8 cellular contexts compared by ENCODE assay signal in the genomic region with DNA sequence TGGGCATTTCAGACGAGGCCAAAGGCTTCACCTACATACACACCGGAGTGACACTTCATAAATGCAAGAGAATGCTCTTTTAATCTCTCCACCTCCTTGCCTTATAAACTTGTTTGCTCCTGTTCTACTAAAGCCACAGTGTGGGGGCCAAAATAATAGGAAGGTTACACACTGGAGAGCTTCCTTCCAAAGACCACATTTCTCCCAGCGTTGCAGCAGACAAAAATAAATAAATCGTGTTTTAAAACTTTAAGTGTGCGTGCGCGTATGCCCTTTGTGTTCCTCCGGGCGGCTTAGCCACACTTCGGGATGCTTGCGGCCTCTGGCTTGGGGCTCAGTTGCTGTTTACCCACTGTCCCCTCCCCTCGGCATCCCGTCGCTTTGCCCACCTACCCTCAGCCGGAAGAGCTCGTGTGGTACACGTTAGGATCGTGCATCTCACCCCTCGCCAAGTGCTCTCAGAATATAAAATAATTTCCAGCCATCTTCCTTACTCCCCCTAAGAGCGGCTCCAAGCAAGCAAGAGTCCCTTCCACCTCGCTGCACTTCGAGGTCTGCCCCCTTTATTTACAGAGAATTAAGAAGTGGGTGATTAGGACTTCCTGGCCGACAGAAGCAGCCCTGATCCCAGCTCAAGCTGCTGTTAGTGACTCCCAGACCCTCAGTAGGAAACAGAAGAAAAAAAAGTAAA. TPM values are rescaled to one million over a fixed set of nuclear protein-coding genes. Genes with fewer than 3 reads are reported as not detected.
DNase-seq lines count a peak whose midpoint lies in the region; ATAC-seq and TF ChIP-seq lines count a peak whose summit lies in the region.

No MANE protein-coding gene starts in this region.

- in situ Hi-C loops in IMR-90 (cut with MboI; ENCODE audit: low sequenced_read_pairs): no loop called here

- H3K27me3 ChIP-seq in IMR-90 (ENCODE audit: control insufficient read depth, insufficient read depth, low read length): no peaks in the 10 kb centered on the region
- peaks cover 0 to 4% of the 10 kb centered on the region in 2 donors for H3K27me3 ChIP-seq in duodenal mucosa (ENCODE audit: control insufficient read depth in 1 of 2, insufficient read depth in 2 of 2, low read length in 2 of 2)
- H3K27me3 ChIP-seq in naive thymus-derived CD4-positive, alpha-beta T cell (ENCODE audit: control insufficient read depth in 2 of 2, insufficient read depth in 2 of 2, low read length in 2 of 2): peaks cover 0 to 20% of the 10 kb centered on the region in 2 donors

- H3K27me3 Mint-ChIP-seq in naive thymus-derived CD4-positive, alpha-beta T cell: peaks cover 78 to 91% (median 87%) of the 10 kb centered on the region in 5 donors

- BruUV-seq in IMR-90 (replicated peaks; lab: Mats Ljungman, UMichigan): no TSS peak

- no peak overlapping the region for H2BK15ac ChIP-seq in IMR-90 (ENCODE audit: low read depth, low read length)

- peak overlapping the region; percentile 3 for H3K14ac ChIP-seq in IMR-90 (replicated peaks; ENCODE audit: low read depth, low read length)

- H3K9me3 Mint-ChIP-seq in naive thymus-derived CD4-positive, alpha-beta T cell: peaks cover 0 to 17% (median 5%) of the 10 kb centered on the region in 11 donors

- 74% methylated on average over 13 of the region's 23 CpGs; no CpG with 5 or more reads in 1 of the 2 experiments for WGBS in IMR-90 (ENCODE audit: extremely low coverage in 2 of 2, insufficient read length in 1 of 2), 2 experiments

- H2AFZ ChIP-seq in IMR-90 (replicated peaks; ENCODE audit: low read length, poor library complexity): peak overlapping the region; percentile 61

- H3K23ac ChIP-seq in IMR-90 (ENCODE audit: low read depth, low read length): peak overlapping the region; percentile 75; the same call in 1 of the 2 replicates

- DNase-seq in AG08396 (ENCODE audit: low spot score): peak; percentile 38
- peak; percentile 26 for DNase-seq in IMR-90
- DNase-seq in naive thymus-derived CD4-positive, alpha-beta T cell: no peak
- DNase-seq in omental fat pad (ENCODE audit: low spot score): no peak
- no peak for DNase-seq in NCI-H1436 (lab: John Stamatoyannopoulos, UW)
- DNase-seq in NCI-H510A (lab: John Stamatoyannopoulos, UW): no peak

- intact Hi-C loops in IMR-90 (cut with micrococcal nuclease): loop anchor here (10.0 kb wide), 1 partner anchor 1552 kb away; a partner anchor contains a TSS
- intact Hi-C loops in naive thymus-derived CD4-positive, alpha-beta T cell (cut with micrococcal nuclease): no loop called here

- H3K9me3 ChIP-seq in IMR-90 (ENCODE audit: control insufficient read depth, insufficient read depth, low read length) (no peaks in the 10 kb centered on the region), duodenal mucosa (ENCODE audit: control insufficient read depth in 1 of 2, low read length in 2 of 2) (no peaks in the 10 kb centered on the region)
- H3K9me3 ChIP-seq in naive thymus-derived CD4-positive, alpha-beta T cell (ENCODE audit: control insufficient read depth in 2 of 3, low read length in 3 of 3): no peaks in the 10 kb centered on the region

- ATAC-seq in IMR-90 (ENCODE audit: low read depth) (no peak), omental fat pad (ENCODE audit: low FRiP score) (no peak), HG02981 (IDR thresholded peaks at IDR 0.05; ENCODE audit: unreplicated experiment) (no peak)
- no peak for ATAC-seq in naive thymus-derived CD4-positive, alpha-beta T cell

- H4K5ac ChIP-seq in IMR-90 (ENCODE audit: low read depth, low read length): peak overlapping the region; percentile 6; the same call in 1 of the 2 replicates

- peaks cover 13% of the 10 kb centered on the region; the same call in 1 of the 2 replicates for H4K20me1 ChIP-seq in IMR-90 (ENCODE audit: insufficient read depth, low read length)

- TF ChIP-seq POLR2A in IMR-90 (IDR thresholded peaks at IDR 0.05; ENCODE audit: low read depth, low read length): no peak

- peak overlapping the region; percentile 92 for H3K4me2 ChIP-seq in IMR-90 (ENCODE audit: low read depth, low read length)

- H2BK120ac ChIP-seq in IMR-90 (ENCODE audit: low read depth, low read length): peak overlapping the region; percentile 2; the same call in 1 of the 2 replicates

- peak overlapping the region in 9 of 10 donors; percentile 60 to 96 (median 78) for H3K4me3 Mint-ChIP-seq in naive thymus-derived CD4-positive, alpha-beta T cell

- H3K9ac ChIP-seq in IMR-90 (ENCODE audit: low read depth, low read length): peak overlapping the region; percentile 99
- H3K9ac ChIP-seq in duodenal mucosa (ENCODE audit: low read depth in 1 of 2, low read length in 2 of 2): peak overlapping the region; percentile 74 to 77

- no peak overlapping the region for H2AK9ac ChIP-seq in IMR-90 (replicated peaks; ENCODE audit: low read depth, low read length, poor library complexity)

- H3K36me3 ChIP-seq in IMR-90 (ENCODE audit: control insufficient read depth, insufficient read depth, low read length) (peaks cover 23% of the 10 kb centered on the region), duodenal mucosa (ENCODE audit: control insufficient read depth in 1 of 2, insufficient read depth in 2 of 2, low read length in 2 of 2) (peaks cover 0 to 16% of the 10 kb centered on the region in 2 donors)
- no peaks in the 10 kb centered on the region for H3K36me3 ChIP-seq in naive thymus-derived CD4-positive, alpha-beta T cell (ENCODE audit: control insufficient read depth in 2 of 3, insufficient read depth in 3 of 3, low read length in 3 of 3)

- CTCF ChIA-PET in IMR-90 (lab: Yijun Ruan, JAX): interaction anchor here (0.6 kb wide), 1 partner anchor 31 kb away, joined by 3 read pairs; no protein-coding TSS in a partner anchor
- CTCF ChIA-PET in naive thymus-derived CD4-positive, alpha-beta T cell (lab: Charles Lee): no interaction called here

- H4K91ac ChIP-seq in IMR-90 (ENCODE audit: insufficient read depth, low read depth, low read length): no peak overlapping the region

- peaks cover 19 to 53% of the 10 kb centered on the region in 2 experiments for H3K79me1 ChIP-seq in IMR-90 (ENCODE audit: low read depth in 1 of 2, low read length in 2 of 2)

- H2AK5ac ChIP-seq in IMR-90 (ENCODE audit: low read depth, low read length): peak overlapping the region; percentile 65; the same call in 1 of the 2 replicates

- H2BK20ac ChIP-seq in IMR-90 (ENCODE audit: low read depth, low read length): no peak overlapping the region

- H3K27ac Mint-ChIP-seq in naive thymus-derived CD4-positive, alpha-beta T cell: peak overlapping the region in 1 of 9 donors; percentile 62

- peaks cover 9% of the 10 kb centered on the region for H3K4me1 ChIP-seq in IMR-90 (ENCODE audit: control insufficient read depth, insufficient read depth, low read length)
- peaks cover 0 to 10% of the 10 kb centered on the region in 2 donors for H3K4me1 ChIP-seq in duodenal mucosa (ENCODE audit: control insufficient read depth in 1 of 2, insufficient read depth in 2 of 2, low read length in 2 of 2)
- peaks cover 5 to 27% of the 10 kb centered on the region in 2 donors for H3K4me1 ChIP-seq in naive thymus-derived CD4-positive, alpha-beta T cell (ENCODE audit: control insufficient read depth in 2 of 2, insufficient read depth in 2 of 2, low read length in 2 of 2)

- 0 out of 2 replicates have a peak overlapping the region, but pooled peaks have one; percentile 18 for H3K18ac ChIP-seq in IMR-90 (ENCODE audit: low read depth, low read length)

- peaks cover 0 to 10% (median 5%) of the 10 kb centered on the region in 5 donors for H3K36me3 Mint-ChIP-seq in naive thymus-derived CD4-positive, alpha-beta T cell

- no peak for TF ChIP-seq RAD21 in IMR-90 (IDR thresholded peaks at IDR 0.05; ENCODE audit: low read length)

- H3K4me3 ChIP-seq in IMR-90 (ENCODE audit: insufficient read depth, low read depth, low read length) (peak overlapping the region; percentile 94), duodenal mucosa (ENCODE audit: low read depth in 1 of 2, low read length in 2 of 2) (peak overlapping the region; percentile 87 to 90)
- H3K4me3 ChIP-seq in naive thymus-derived CD4-positive, alpha-beta T cell (ENCODE audit: low read length): no peak overlapping the region

- H3K27ac ChIP-seq in IMR-90 (ENCODE audit: insufficient read depth, low read length): peak overlapping the region; percentile 77
- H3K27ac ChIP-seq in duodenal mucosa (ENCODE audit: low read depth, low read length): peak overlapping the region; percentile 68
- no peak overlapping the region for H3K27ac ChIP-seq in naive thymus-derived CD4-positive, alpha-beta T cell (ENCODE audit: low read depth, low read length)

- H4K8ac ChIP-seq in IMR-90 (ENCODE audit: low read depth in 2 of 2, low read length in 2 of 2): peak overlapping the region in 1 of 2 experiments; percentile 47; a peak in 3 of 4 replicates

- no peak overlapping the region for H2BK5ac ChIP-seq in IMR-90 (ENCODE audit: low read depth, low read length, poor library complexity, severe bottlenecking)

- peak overlapping the region; percentile 30; the same call in 1 of the 2 replicates for H3K4ac ChIP-seq in IMR-90 (ENCODE audit: low read depth, low read length)

- peak overlapping the region; percentile 43; the same call in 1 of the 2 replicates for H3K56ac ChIP-seq in IMR-90 (ENCODE audit: extremely low read depth, insufficient read depth, low read length)

- POLR2A ChIA-PET in IMR-90 (lab: Charles Lee; ENCODE audit: unreplicated experiment): interaction anchor here (0.5 kb wide), 1 partner anchor 819 kb away, joined by 3 read pairs; no protein-coding TSS in a partner anchor
- POLR2A ChIA-PET in naive thymus-derived CD4-positive, alpha-beta T cell (lab: Charles Lee): no interaction called here

- TF ChIP-seq CTCF in IMR-90 (conservative IDR thresholded peaks at IDR 0.05; ENCODE audit: low read depth, low read length) (no peak), omental fat pad (IDR thresholded peaks at IDR 0.05) (no peak)

- dilution Hi-C loops in IMR-90 (cut with HindIII; ENCODE audit: low sequenced_read_pairs, unreplicated experiment): no loop called here

- peaks cover 27 to 66% (median 50%) of the 10 kb centered on the region in 7 donors for H3K4me1 Mint-ChIP-seq in naive thymus-derived CD4-positive, alpha-beta T cell

- no peaks in the 10 kb centered on the region for H3K9me1 ChIP-seq in IMR-90 (ENCODE audit: insufficient read depth, low read length)

TF ChIP-seq in IMR-90, 13 proteins besides CTCF, POLR2A, EP300 and RAD21 (continues in another document):
- TF ChIP-seq CEBPB (IDR thresholded peaks at IDR 0.05; ENCODE audit: low read depth, low read length): no peak
- no peak for TF ChIP-seq CHD1 (IDR thresholded peaks at IDR 0.05; ENCODE audit: low read depth, low read length)
- no peak for TF ChIP-seq RCOR1 (IDR thresholded peaks at IDR 0.05; ENCODE audit: insufficient replicate concordance, low read length)
- no peak for TF ChIP-seq MAZ (IDR thresholded peaks at IDR 0.05; ENCODE audit: borderline replicate concordance, low read depth, low read length)
- no peak for TF ChIP-seq NFE2L2 (IDR thresholded peaks at IDR 0.05; ENCODE audit: low read depth, low read length)

RNA-seq across cellular contexts. Expression of a gene that starts 3.3 kb away (rescaled TPM):
- total RNA-seq in IMR-90 (2012; rRNA removed) (50.3 and 71.3 TPM in 2 replicates), omental fat pad (10 to 100 TPM; 28.3 to 87.5 (median 42.2) TPM)
- 59.9 and 70.1 TPM in 2 replicates for polyA plus RNA-seq in IMR-90 (2012; rRNA removed)
- 41.7 and 74.2 TPM in 2 replicates for polyA plus RNA-seq in IMR-90 (2012; cell fraction: cytosol; rRNA removed)
- 69.5 and 106 TPM in 2 replicates for polyA plus RNA-seq in IMR-90 (2012; cell fraction: nucleus; rRNA removed; ENCODE audit: low replicate concordance)
- total RNA-seq in naive thymus-derived CD4-positive, alpha-beta T cell: under 1 TPM in 2 of 5 experiments, not detected in 3; 0.07 to 0.71 TPM
- polyA plus RNA-seq in naive thymus-derived CD4-positive, alpha-beta T cell: not detected

Comparison
In these comparisons a context has a peak if more than half of its experiments do, and no peak if none do; other contexts are left out.
1. DNase-seq: peak in AG08396 (single experiment) and IMR-90 (single experiment); none in naive thymus-derived CD4-positive, alpha-beta T cell (0 of 9), omental fat pad (single experiment), NCI-H1436 (single experiment) and NCI-H510A (single experiment).
2. RNA of a gene that starts 3.3 kb away (total RNA-seq): 50.3 to 71.3 TPM in IMR-90 and 28.3 to 87.5 TPM in omental fat pad; 0.07 to 0.71 TPM in naive thymus-derived CD4-positive, alpha-beta T cell; every median in the first group is over 10 times any median in the second.